In genomic region chr2:25103287-25103871, GRCh38 we compare ENCODE assay signal across 13 cellular contexts.
A peak's percentile ranks its signal among the peaks of the same experiment; 100 is the strongest.
DNase-seq lines count a peak whose midpoint lies in the region; ATAC-seq and TF ChIP-seq lines count a peak whose summit lies in the region.
"Had no signal": no experiment of that assay in that cellular context is flagged by ENCODE, and none has a peak within 500 bp of the region (broad histone marks: within the 10 kb centered on the region; RNA-seq: fewer than 3 reads in every experiment).

No MANE protein-coding gene starts in this region.

- no peak for TF ChIP-seq POLR2A in GM18505 (IDR thresholded peaks at IDR 0.05; ENCODE audit: borderline replicate concordance, extremely low read depth, insufficient read depth, insufficient read length)

- CTCF ChIA-PET in Panc1 (lab: Charles Lee), result no interaction called here

- H3K27me3 ChIP-seq in Panc1 (ENCODE audit: control insufficient read depth, insufficient read depth, low read length), result no peaks in the 10 kb centered on the region
- H3K27me3 ChIP-seq: dorsolateral prefrontal cortex had no signal

- ATAC-seq in Panc1, result no peak
- ATAC-seq in omental fat pad (ENCODE audit: low FRiP score), result peak; percentile 87
- no peak for ATAC-seq in GM21619 (IDR thresholded peaks at IDR 0.05; ENCODE audit: unreplicated experiment)
- ATAC-seq in GM18505 (IDR thresholded peaks at IDR 0.05; ENCODE audit: unreplicated experiment), result no peak
- no peak for ATAC-seq in GM18511 (IDR thresholded peaks at IDR 0.05; ENCODE audit: unreplicated experiment)

- intact Hi-C loops in Panc1 (cut with micrococcal nuclease; ENCODE audit: unreplicated experiment), result no loop called here

- DNase-seq in EL (peak; percentile 78), Panc1 (ENCODE audit: low read depth, low spot score) (peak; percentile 25), epithelial cell of prostate (ENCODE audit: low read depth, low spot score) (peak; percentile 63), omental fat pad (ENCODE audit: low spot score) (no peak), NCI-H187 (lab: John Stamatoyannopoulos, UW) (no peak)
- DNase-seq: COR-L47, midbrain, NCI-H2081 treated with DMSO at 0.1 percent for 48 hours, retina had no signal

- H3K36me3 ChIP-seq in Panc1 (ENCODE audit: control insufficient read depth, insufficient read depth, low read length), result no peaks in the 10 kb centered on the region

- POLR2A ChIA-PET in Panc1 (lab: Charles Lee), result no interaction called here

- H3K4me1 ChIP-seq in Panc1 (ENCODE audit: control insufficient read depth, insufficient read depth, low read length), result no peaks in the 10 kb centered on the region

- in situ Hi-C loops in Panc1 (cut with HindIII; ENCODE audit: low pct_unique_long_range_greater_than_20kb, low sequenced_read_pairs), result no loop called here

- H3K4me3 ChIP-seq in Panc1 (ENCODE audit: low read depth in 2 of 2, low read length in 2 of 2), result no peak overlapping the region
- H3K4me3 ChIP-seq: dorsolateral prefrontal cortex had no signal

- H3K9me3 ChIP-seq in Panc1 (ENCODE audit: control insufficient read depth, insufficient read depth, low read depth, low read length), result no peaks in the 10 kb centered on the region

- H3K27ac ChIP-seq in Panc1 (ENCODE audit: low read length) (no peak overlapping the region), epithelial cell of prostate (peak overlapping the region; percentile 32)

- no peak for TF ChIP-seq CTCF in Panc1 (IDR thresholded peaks at IDR 0.05)
- no peak for TF ChIP-seq CTCF in omental fat pad (IDR thresholded peaks at IDR 0.05)

- no TSS peak for BruUV-seq in Panc1 (replicated peaks; lab: Mats Ljungman, UMichigan)

Comparison
In these comparisons a context has a peak if more than half of its experiments do, and no peak if none do; other contexts are left out.
1. DNase-seq: peak in EL (single experiment), Panc1 (single experiment) and epithelial cell of prostate (single experiment); none in omental fat pad (single experiment) and NCI-H187 (0 of 2).